Comparison of ENCODE assay signal across 1 cellular context in genomic region chr3:183278479-183279088, GRCh38.
TF ChIP-seq lines count a peak whose summit lies in the region.

No MANE protein-coding gene starts in this region.

TF ChIP-seq in A549, 52 proteins besides CTCF, POLR2A, EP300 and RAD21 (continued from another document):
- TF ChIP-seq REST (IDR thresholded peaks at IDR 0.05) (no peak), TFCP2L1 (CRISPR knock-in tag; IDR thresholded peaks at IDR 0.05) (no peak)
